Comparison of ENCODE assay signal across 15 cellular contexts in the genomic region with DNA sequence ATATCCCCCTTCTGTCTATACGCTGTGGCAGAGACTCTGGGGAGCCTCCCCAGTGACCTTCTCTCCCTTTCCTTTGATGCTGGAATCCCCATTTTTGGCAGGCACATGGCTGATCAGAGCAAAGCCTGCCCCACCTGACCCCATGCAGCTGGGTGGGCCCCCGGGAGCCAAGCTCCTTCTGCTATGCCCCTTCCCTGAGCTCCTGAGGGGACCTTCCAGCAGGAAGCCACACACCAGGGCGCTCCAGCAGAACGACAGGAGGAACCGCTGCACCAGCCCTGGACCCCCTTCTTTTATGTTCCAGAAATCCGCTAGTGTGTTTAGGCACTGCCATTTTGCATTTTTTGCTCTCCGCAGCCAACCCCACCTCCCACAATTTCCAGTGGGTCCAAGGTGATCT. TPM values are rescaled to one million over a fixed set of nuclear protein-coding genes. Genes with fewer than 3 reads are reported as not detected.
DNase-seq lines count a peak whose midpoint lies in the region; ATAC-seq and TF ChIP-seq lines count a peak whose summit lies in the region.
"Had no signal": no experiment of that assay in that cellular context is flagged by ENCODE, and none has a peak within 500 bp of the region (broad histone marks: within the 10 kb centered on the region; RNA-seq: fewer than 3 reads in every experiment).

No MANE protein-coding gene starts in this region.

- H3K9me3 Mint-ChIP-seq in CD4-positive, CD25-positive, alpha-beta regulatory T cell, result no peaks in the 10 kb centered on the region
- H3K9me3 Mint-ChIP-seq in GM23338 (no peaks in the 10 kb centered on the region), osteocyte (ENCODE audit: unreplicated experiment) (no peaks in the 10 kb centered on the region)
- no peaks in the 10 kb centered on the region for H3K9me3 Mint-ChIP-seq in central memory CD8-positive, alpha-beta T cell

- peak overlapping the region; percentile 20 to 69 (median 42) for H3K27ac Mint-ChIP-seq in CD4-positive, CD25-positive, alpha-beta regulatory T cell
- H3K27ac Mint-ChIP-seq in GM23338 (peak overlapping the region; percentile 74), osteocyte (ENCODE audit: unreplicated experiment) (peak overlapping the region; percentile 35)
- peak overlapping the region; percentile 83 for H3K27ac Mint-ChIP-seq in central memory CD8-positive, alpha-beta T cell (ENCODE audit: low read depth)

- DNase-seq in CD4-positive, CD25-positive, alpha-beta regulatory T cell, result no peak
- DNase-seq in GM23338 (ENCODE audit: low spot score), result no peak
- DNase-seq in central memory CD8-positive, alpha-beta T cell (ENCODE audit: low spot score in 2 of 2), result no peak
- no peak for DNase-seq in osteocyte (ENCODE audit: extremely low spot score, unreplicated experiment)
- DNase-seq in COR-L47 (lab: John Stamatoyannopoulos, UW), result no peak
- DNase-seq in EL, result no peak
- DNase-seq: central memory CD4-positive, alpha-beta T cell; DMS53; effector CD4-positive, alpha-beta T cell; mesendoderm; NCI-H526 treated with DMSO at 0.1 percent for 48 hours; occipital lobe had no signal

- no peaks in the 10 kb centered on the region for H3K4me1 ChIP-seq in CD4-positive, CD25-positive, alpha-beta regulatory T cell (ENCODE audit: control insufficient read depth, insufficient read depth, low read length, poor library complexity, severe bottlenecking)
- no peaks in the 10 kb centered on the region for H3K4me1 ChIP-seq in GM23338 (ENCODE audit: insufficient read depth)

- H3K36me3 Mint-ChIP-seq in CD4-positive, CD25-positive, alpha-beta regulatory T cell, result peaks cover 2% of the 10 kb centered on the region
- peaks cover 13% of the 10 kb centered on the region for H3K36me3 Mint-ChIP-seq in GM23338 (ENCODE audit: low read depth)
- H3K36me3 Mint-ChIP-seq in central memory CD8-positive, alpha-beta T cell (ENCODE audit: insufficient read depth), result peaks cover 21% of the 10 kb centered on the region
- H3K36me3 Mint-ChIP-seq in osteocyte (ENCODE audit: unreplicated experiment), result peaks cover 13% of the 10 kb centered on the region

- H3K9me2 ChIP-seq in GM23338 (ENCODE audit: insufficient read depth), result no peaks in the 10 kb centered on the region

- no peaks in the 10 kb centered on the region for H3K27me3 Mint-ChIP-seq in CD4-positive, CD25-positive, alpha-beta regulatory T cell
- H3K27me3 Mint-ChIP-seq in GM23338 (ENCODE audit: insufficient read depth, low read depth, poor library complexity) (peaks cover 16% of the 10 kb centered on the region), osteocyte (ENCODE audit: unreplicated experiment) (no peaks in the 10 kb centered on the region)
- H3K27me3 Mint-ChIP-seq in central memory CD8-positive, alpha-beta T cell, result no peaks in the 10 kb centered on the region

- no peak overlapping the region for H3K27ac ChIP-seq in CD4-positive, CD25-positive, alpha-beta regulatory T cell (ENCODE audit: insufficient read depth, low read length, poor library complexity, severe bottlenecking)
- no peak overlapping the region for H3K27ac ChIP-seq in GM23338 (ENCODE audit: low read depth)
- H3K27ac ChIP-seq: SK-N-MC had no signal

- no peak overlapping the region for H3K4me3 ChIP-seq in CD4-positive, CD25-positive, alpha-beta regulatory T cell (ENCODE audit: low read depth, low read length)
- no peak overlapping the region for H3K4me3 ChIP-seq in GM23338
- H3K4me3 ChIP-seq: K562, SK-N-MC had no signal

- no peaks in the 10 kb centered on the region for H3K9me3 ChIP-seq in CD4-positive, CD25-positive, alpha-beta regulatory T cell (ENCODE audit: control insufficient read depth in 2 of 2, low read length in 2 of 2)

- H3F3A ChIP-seq in GM23338 (replicated peaks; ENCODE audit: low read depth), result no peaks in the 10 kb centered on the region

- no peak for ATAC-seq in CD4-positive, CD25-positive, alpha-beta regulatory T cell (ENCODE audit: low read depth in 2 of 2)
- ATAC-seq in GM23338 (no peak), HG02763 (IDR thresholded peaks at IDR 0.05; ENCODE audit: unreplicated experiment) (no peak)
- no peak for ATAC-seq in central memory CD8-positive, alpha-beta T cell (replicated peaks; ENCODE audit: extremely low read depth, poor library complexity, severe bottlenecking)

- H4K20me1 ChIP-seq in GM23338 (replicated peaks; ENCODE audit: insufficient read depth), result no peaks in the 10 kb centered on the region

- peaks cover 9% of the 10 kb centered on the region for H3K36me3 ChIP-seq in CD4-positive, CD25-positive, alpha-beta regulatory T cell (ENCODE audit: control insufficient read depth, insufficient read depth, low read length)
- no peaks in the 10 kb centered on the region; the same call in 1 of the 2 replicates for H3K36me3 ChIP-seq in GM23338 (ENCODE audit: insufficient read depth)

- peaks cover 0 to 11% (median 4%) of the 10 kb centered on the region in 4 donors for H3K4me1 Mint-ChIP-seq in CD4-positive, CD25-positive, alpha-beta regulatory T cell
- H3K4me1 Mint-ChIP-seq in GM23338 (peaks cover 3% of the 10 kb centered on the region; the same call in 1 of the 3 replicates), osteocyte (ENCODE audit: unreplicated experiment) (peaks cover 4% of the 10 kb centered on the region)
- H3K4me1 Mint-ChIP-seq in central memory CD8-positive, alpha-beta T cell, result peaks cover 8% of the 10 kb centered on the region

- H3K4me3 Mint-ChIP-seq in CD4-positive, CD25-positive, alpha-beta regulatory T cell, result no peak overlapping the region
- H3K4me3 Mint-ChIP-seq in GM23338 (no peak overlapping the region), osteocyte (ENCODE audit: unreplicated experiment) (no peak overlapping the region)
- H3K4me3 Mint-ChIP-seq in central memory CD8-positive, alpha-beta T cell, result no peak overlapping the region

- no peak overlapping the region for H3K4me2 ChIP-seq in GM23338

- H3K27me3 ChIP-seq in CD4-positive, CD25-positive, alpha-beta regulatory T cell (ENCODE audit: control insufficient read depth, insufficient read depth, low read length), result no peaks in the 10 kb centered on the region
- H3K27me3 ChIP-seq in GM23338 (ENCODE audit: insufficient read depth), result no peaks in the 10 kb centered on the region

- TF ChIP-seq CTCF in GM23338 (conservative IDR thresholded peaks at IDR 0.05; ENCODE audit: low read depth in 2 of 2) (no peak), osteocyte (IDR thresholded peaks at IDR 0.05) (no peak)

- no peaks in the 10 kb centered on the region for H3K79me2 ChIP-seq in GM23338 (replicated peaks; ENCODE audit: insufficient read depth)

- no peak overlapping the region for H2AFZ ChIP-seq in GM23338

TF ChIP-seq in GM23338, 12 proteins besides CTCF, POLR2A, EP300 and RAD21 (continues in another document):
- TF ChIP-seq NANOG (IDR thresholded peaks at IDR 0.05; ENCODE audit: borderline replicate concordance) (no peak), CREB1 (CRISPR knock-in tag; IDR thresholded peaks at IDR 0.05; ENCODE audit: low read depth) (no peak)

RNA-seq across cellular contexts. Expression of gene TRAFD1, which starts 44.6 kb away (rescaled TPM):
- total RNA-seq in CD4-positive, CD25-positive, alpha-beta regulatory T cell, result 43.4 TPM
- polyA plus RNA-seq in CD4-positive, CD25-positive, alpha-beta regulatory T cell, result 10 to 100 TPM; 73.5 to 95.7 (median 83.0) TPM
- 30.4 and 35.6 TPM in 2 replicates for total RNA-seq in GM23338 (2014; rRNA removed; shearing (Covaris generic))
- 17.4 and 17.8 TPM in 2 replicates for polyA plus RNA-seq in GM23338 (2016; fragmentation: Nextera tagmentation; extraction: Ambion mirVana)
- total RNA-seq in osteocyte, result 34.8 and 38.9 TPM in 2 replicates
